20 cellular contexts compared by ENCODE assay signal in the genomic region with DNA sequence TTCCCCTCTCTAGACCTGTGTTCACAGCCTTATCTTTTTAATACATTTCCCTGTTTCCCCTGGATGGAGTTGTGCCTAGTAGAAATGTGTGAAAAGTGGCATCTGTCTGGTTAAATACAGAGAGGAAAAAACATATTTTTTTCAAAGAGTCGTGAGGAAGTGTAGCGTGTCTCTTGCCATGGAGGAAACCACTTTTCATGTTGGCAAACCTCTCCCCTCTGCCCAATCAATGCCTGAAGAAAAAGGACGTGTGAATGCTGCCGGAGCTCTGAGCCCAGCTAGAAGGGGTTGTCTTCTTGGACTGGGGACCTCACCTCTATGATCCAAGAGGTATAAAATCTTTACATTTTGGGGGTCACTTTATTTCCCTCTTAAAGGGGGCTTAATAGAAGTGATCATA. TPM values are rescaled to one million over a fixed set of nuclear protein-coding genes. Genes with fewer than 3 reads are reported as not detected.
DNase-seq lines count a peak whose midpoint lies in the region; ATAC-seq and TF ChIP-seq lines count a peak whose summit lies in the region.
"Had no signal": no experiment of that assay in that cellular context is flagged by ENCODE, and none has a peak within 500 bp of the region (broad histone marks: within the 10 kb centered on the region; RNA-seq: fewer than 3 reads in every experiment).

No MANE protein-coding gene starts in this region.

- POLR2A ChIA-PET in activated CD8-positive, alpha-beta T cell treated with anti-CD3 and anti-CD28 coated beads, Interleukin-2, amount 10 ng/mL, durations not matched to agents 7 days and 5 days (lab: Charles Lee) = no interaction called here

- H3K9me3 Mint-ChIP-seq in T-helper 1 cell treated with Interleukin-12 subunit alpha and Interleukin-12 subunit beta and Interleukin-4 antibody, amounts not matched to agents 30 μg/mL and 1 μg/mL, for 36 hours = no peaks in the 10 kb centered on the region
- no peaks in the 10 kb centered on the region for H3K9me3 Mint-ChIP-seq in activated naive CD8-positive, alpha-beta T cell (ENCODE audit: low read depth)
- H3K9me3 Mint-ChIP-seq in activated naive CD8-positive, alpha-beta T cell treated with anti-CD3 and anti-CD28 coated beads for 36 hours = no peaks in the 10 kb centered on the region
- no peaks in the 10 kb centered on the region for H3K9me3 Mint-ChIP-seq in activated CD8-positive, alpha-beta T cell treated with anti-CD3 and anti-CD28 coated beads, Interleukin-2, amount 10 ng/mL, durations not matched to agents 7 days and 5 days (ENCODE audit: insufficient read depth)
- no peaks in the 10 kb centered on the region for H3K9me3 Mint-ChIP-seq in nephron
- H3K9me3 Mint-ChIP-seq: CD8-positive, alpha-beta memory T cell; H9 had no signal

- TF ChIP-seq CTCF in nephron (IDR thresholded peaks at IDR 0.05; ENCODE audit: unreplicated experiment in 3 of 3) (no peak), foreskin fibroblast (IDR thresholded peaks at IDR 0.05; ENCODE audit: low read depth, low read length) (no peak)

- H3K27ac Mint-ChIP-seq in T-helper 1 cell treated with Interleukin-12 subunit alpha and Interleukin-12 subunit beta and Interleukin-4 antibody, amounts not matched to agents 30 μg/mL and 1 μg/mL, for 36 hours = peak overlapping the region; percentile 58
- peak overlapping the region; percentile 25 for H3K27ac Mint-ChIP-seq in activated naive CD8-positive, alpha-beta T cell
- no peak overlapping the region for H3K27ac Mint-ChIP-seq in activated naive CD8-positive, alpha-beta T cell treated with anti-CD3 and anti-CD28 coated beads for 36 hours
- H3K27ac Mint-ChIP-seq in activated CD8-positive, alpha-beta T cell treated with anti-CD3 and anti-CD28 coated beads, Interleukin-2, amount 10 ng/mL, durations not matched to agents 7 days and 5 days = peak overlapping the region; percentile 77
- H3K27ac Mint-ChIP-seq in nephron = peak overlapping the region in 2 of 3 experiments; percentile 62 to 68
- H3K27ac Mint-ChIP-seq: B cell, H9 had no signal

- no peak for DNase-seq in T-helper 1 cell
- no peak for DNase-seq in activated naive CD8-positive, alpha-beta T cell treated with anti-CD3 and anti-CD28 coated beads for 36 hours
- no peak for DNase-seq in activated CD8-positive, alpha-beta T cell treated with anti-CD3 and anti-CD28 coated beads, Interleukin-2, amount 10 ng/mL, durations not matched to agents 7 days and 5 days
- no peak for DNase-seq in activated effector memory CD4-positive, alpha-beta T cell treated with Interleukin-2 at 50 U/mL for 16 hours
- DNase-seq in foreskin fibroblast = no peak
- DNase-seq: GDM1, H9, NCI-H1048, NCI-H146, NCI-H2081 treated with DMSO at 0.1 percent for 48 hours, NCI-H510A, NCI-H774, PC-3 had no signal

- no peaks in the 10 kb centered on the region for H3K27me3 Mint-ChIP-seq in T-helper 1 cell treated with Interleukin-12 subunit alpha and Interleukin-12 subunit beta and Interleukin-4 antibody, amounts not matched to agents 30 μg/mL and 1 μg/mL, for 36 hours (ENCODE audit: low read depth)
- H3K27me3 Mint-ChIP-seq in activated naive CD8-positive, alpha-beta T cell = no peaks in the 10 kb centered on the region
- no peaks in the 10 kb centered on the region for H3K27me3 Mint-ChIP-seq in activated naive CD8-positive, alpha-beta T cell treated with anti-CD3 and anti-CD28 coated beads for 36 hours
- no peaks in the 10 kb centered on the region for H3K27me3 Mint-ChIP-seq in activated CD8-positive, alpha-beta T cell treated with anti-CD3 and anti-CD28 coated beads, Interleukin-2, amount 10 ng/mL, durations not matched to agents 7 days and 5 days (ENCODE audit: low read depth)
- no peaks in the 10 kb centered on the region for H3K27me3 Mint-ChIP-seq in nephron (ENCODE audit: low read depth)
- H3K27me3 Mint-ChIP-seq: CD8-positive, alpha-beta memory T cell had no signal

- H3K4me3 Mint-ChIP-seq in T-helper 1 cell treated with Interleukin-12 subunit alpha and Interleukin-12 subunit beta and Interleukin-4 antibody, amounts not matched to agents 30 μg/mL and 1 μg/mL, for 36 hours = no peak overlapping the region
- H3K4me3 Mint-ChIP-seq in activated naive CD8-positive, alpha-beta T cell = no peak overlapping the region
- no peak overlapping the region for H3K4me3 Mint-ChIP-seq in activated naive CD8-positive, alpha-beta T cell treated with anti-CD3 and anti-CD28 coated beads for 36 hours
- no peak overlapping the region for H3K4me3 Mint-ChIP-seq in activated CD8-positive, alpha-beta T cell treated with anti-CD3 and anti-CD28 coated beads, Interleukin-2, amount 10 ng/mL, durations not matched to agents 7 days and 5 days
- H3K4me3 Mint-ChIP-seq in nephron = no peak overlapping the region
- H3K4me3 Mint-ChIP-seq: B cell; CD8-positive, alpha-beta memory T cell; H9 had no signal

- peaks cover 89% of the 10 kb centered on the region for H3K36me3 Mint-ChIP-seq in T-helper 1 cell treated with Interleukin-12 subunit alpha and Interleukin-12 subunit beta and Interleukin-4 antibody, amounts not matched to agents 30 μg/mL and 1 μg/mL, for 36 hours (ENCODE audit: low read depth)
- H3K36me3 Mint-ChIP-seq in activated naive CD8-positive, alpha-beta T cell = peaks cover 19% of the 10 kb centered on the region
- peaks cover 57% of the 10 kb centered on the region for H3K36me3 Mint-ChIP-seq in activated naive CD8-positive, alpha-beta T cell treated with anti-CD3 and anti-CD28 coated beads for 36 hours
- peaks cover 94% of the 10 kb centered on the region for H3K36me3 Mint-ChIP-seq in activated CD8-positive, alpha-beta T cell treated with anti-CD3 and anti-CD28 coated beads, Interleukin-2, amount 10 ng/mL, durations not matched to agents 7 days and 5 days (ENCODE audit: low read depth)
- peaks cover 5% of the 10 kb centered on the region for H3K36me3 Mint-ChIP-seq in nephron (ENCODE audit: low read depth)

- CTCF ChIA-PET in activated CD8-positive, alpha-beta T cell treated with anti-CD3 and anti-CD28 coated beads, Interleukin-2, amount 10 ng/mL, durations not matched to agents 7 days and 5 days (lab: Charles Lee) = interaction anchor here (1.0 to 1.3 kb wide), 2 partner anchors 8 to 14 kb away, joined by 3 read pairs; no protein-coding TSS in a partner anchor

- ATAC-seq in activated CD8-positive, alpha-beta T cell treated with anti-CD3 and anti-CD28 coated beads, Interleukin-2, amount 10 ng/mL, durations not matched to agents 7 days and 5 days = no peak
- ATAC-seq: GM12878, PC-3 had no signal

- H3K4me3 ChIP-seq in foreskin fibroblast (ENCODE audit: low read depth in 1 of 2, low read length in 2 of 2) = no peak overlapping the region
- H3K4me3 ChIP-seq: GM12878 had no signal

- H3K4me1 Mint-ChIP-seq in T-helper 1 cell treated with Interleukin-12 subunit alpha and Interleukin-12 subunit beta and Interleukin-4 antibody, amounts not matched to agents 30 μg/mL and 1 μg/mL, for 36 hours (ENCODE audit: low read depth) = peaks cover 68% of the 10 kb centered on the region
- H3K4me1 Mint-ChIP-seq in activated naive CD8-positive, alpha-beta T cell (ENCODE audit: low read depth) = peaks cover 55% of the 10 kb centered on the region
- H3K4me1 Mint-ChIP-seq in activated naive CD8-positive, alpha-beta T cell treated with anti-CD3 and anti-CD28 coated beads for 36 hours = peaks cover 42% of the 10 kb centered on the region
- peaks cover 65% of the 10 kb centered on the region for H3K4me1 Mint-ChIP-seq in activated CD8-positive, alpha-beta T cell treated with anti-CD3 and anti-CD28 coated beads, Interleukin-2, amount 10 ng/mL, durations not matched to agents 7 days and 5 days (ENCODE audit: low read depth)
- peaks cover 28% of the 10 kb centered on the region for H3K4me1 Mint-ChIP-seq in nephron
- H3K4me1 Mint-ChIP-seq: B cell had no signal

RNA-seq across cellular contexts. Expression of a gene that starts 52.4 kb away (rescaled TPM):
- 10 to 100 TPM; 20.8 to 22.4 TPM for total RNA-seq in activated naive CD8-positive, alpha-beta T cell treated with anti-CD3 and anti-CD28 coated beads for 36 hours
- total RNA-seq in activated CD8-positive, alpha-beta T cell treated with anti-CD3 and anti-CD28 coated beads, Interleukin-2, amount 10 ng/mL, durations not matched to agents 7 days and 5 days = 100 to 1,000 TPM; 158 TPM
- total RNA-seq: MCF 10A had no signal

Comparison
In these comparisons a context has a peak if more than half of its experiments do, and no peak if none do; other contexts are left out.
1. RNA of a gene that starts 52.4 kb away (total RNA-seq): 158 TPM in activated CD8-positive, alpha-beta T cell treated with anti-CD3 and anti-CD28 coated beads, Interleukin-2, amount 10 ng/mL, durations not matched to agents 7 days and 5 days; 20.8 to 22.4 TPM in activated naive CD8-positive, alpha-beta T cell treated with anti-CD3 and anti-CD28 coated beads for 36 hours; every median in the first group is over 4 times any median in the second.